1 cellular context compared by ENCODE assay signal in the genomic region with DNA sequence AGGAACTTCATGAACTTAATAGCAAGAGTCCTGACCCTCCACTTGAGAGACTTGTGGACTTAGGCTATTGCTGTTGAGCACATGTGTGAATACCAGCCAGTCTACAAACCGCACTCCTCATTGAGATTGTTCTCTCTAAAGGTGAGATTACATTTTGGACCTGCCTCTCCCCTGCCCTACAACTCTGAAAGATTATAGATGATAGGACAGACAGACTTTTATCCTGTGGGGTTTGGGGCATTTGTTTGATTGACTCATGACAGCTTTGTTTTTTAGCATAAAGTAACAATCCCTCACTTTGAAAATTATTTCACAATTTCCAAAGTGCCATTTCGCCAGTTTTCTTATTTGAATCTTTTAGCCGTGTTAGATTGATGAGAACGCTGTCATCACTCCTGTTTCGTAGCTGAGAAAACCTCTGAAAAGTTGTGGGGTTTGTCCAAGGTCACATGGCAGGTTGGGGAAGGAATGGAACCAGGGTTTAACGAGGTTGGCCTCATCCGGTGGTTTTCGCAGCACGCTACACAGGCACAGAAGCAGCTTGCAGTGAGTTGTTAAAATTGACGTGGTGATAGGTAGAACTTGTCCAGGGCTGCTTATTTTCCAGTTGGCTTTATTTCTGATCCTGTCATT.
TF ChIP-seq lines count a peak whose summit lies in the region.

No MANE protein-coding gene starts in this region.

TF ChIP-seq in K562, 482 proteins besides CTCF, POLR2A, EP300 and RAD21 (continued from another document and continues in another):
- TF ChIP-seq, protein P1, sequence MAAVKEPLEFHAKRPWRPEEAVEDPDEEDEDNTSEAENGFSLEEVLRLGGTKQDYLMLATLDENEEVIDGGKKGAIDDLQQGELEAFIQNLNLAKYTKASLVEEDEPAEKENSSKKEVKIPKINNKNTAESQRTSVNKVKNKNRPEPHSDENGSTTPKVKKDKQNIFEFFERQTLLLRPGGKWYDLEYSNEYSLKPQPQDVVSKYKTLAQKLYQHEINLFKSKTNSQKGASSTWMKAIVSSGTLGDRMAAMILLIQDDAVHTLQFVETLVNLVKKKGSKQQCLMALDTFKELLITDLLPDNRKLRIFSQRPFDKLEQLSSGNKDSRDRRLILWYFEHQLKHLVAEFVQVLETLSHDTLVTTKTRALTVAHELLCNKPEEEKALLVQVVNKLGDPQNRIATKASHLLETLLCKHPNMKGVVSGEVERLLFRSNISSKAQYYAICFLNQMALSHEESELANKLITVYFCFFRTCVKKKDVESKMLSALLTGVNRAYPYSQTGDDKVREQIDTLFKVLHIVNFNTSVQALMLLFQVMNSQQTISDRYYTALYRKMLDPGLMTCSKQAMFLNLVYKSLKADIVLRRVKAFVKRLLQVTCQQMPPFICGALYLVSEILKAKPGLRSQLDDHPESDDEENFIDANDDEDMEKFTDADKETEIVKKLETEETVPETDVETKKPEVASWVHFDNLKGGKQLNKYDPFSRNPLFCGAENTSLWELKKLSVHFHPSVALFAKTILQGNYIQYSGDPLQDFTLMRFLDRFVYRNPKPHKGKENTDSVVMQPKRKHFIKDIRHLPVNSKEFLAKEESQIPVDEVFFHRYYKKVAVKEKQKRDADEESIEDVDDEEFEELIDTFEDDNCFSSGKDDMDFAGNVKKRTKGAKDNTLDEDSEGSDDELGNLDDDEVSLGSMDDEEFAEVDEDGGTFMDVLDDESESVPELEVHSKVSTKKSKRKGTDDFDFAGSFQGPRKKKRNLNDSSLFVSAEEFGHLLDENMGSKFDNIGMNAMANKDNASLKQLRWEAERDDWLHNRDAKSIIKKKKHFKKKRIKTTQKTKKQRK (IDR thresholded peaks at IDR 0.05; ENCODE audit: borderline replicate concordance, low read depth, low read length) = no peak
- TF ChIP-seq CREB1 (IDR thresholded peaks at IDR 0.05) = no peak
- TF ChIP-seq CREB1 (CRISPR knock-in tag; IDR thresholded peaks at IDR 0.05) = no peak
- TF ChIP-seq, protein P2, sequence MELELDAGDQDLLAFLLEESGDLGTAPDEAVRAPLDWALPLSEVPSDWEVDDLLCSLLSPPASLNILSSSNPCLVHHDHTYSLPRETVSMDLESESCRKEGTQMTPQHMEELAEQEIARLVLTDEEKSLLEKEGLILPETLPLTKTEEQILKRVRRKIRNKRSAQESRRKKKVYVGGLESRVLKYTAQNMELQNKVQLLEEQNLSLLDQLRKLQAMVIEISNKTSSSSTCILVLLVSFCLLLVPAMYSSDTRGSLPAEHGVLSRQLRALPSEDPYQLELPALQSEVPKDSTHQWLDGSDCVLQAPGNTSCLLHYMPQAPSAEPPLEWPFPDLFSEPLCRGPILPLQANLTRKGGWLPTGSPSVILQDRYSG (tag; conservative IDR thresholded peaks at IDR 0.05; ENCODE audit: low read depth) = no peak
- no peak for TF ChIP-seq ZNF23 (CRISPR knock-in tag; IDR thresholded peaks at IDR 0.05)
- no peak for TF ChIP-seq NR2C2 (CRISPR knock-in tag; IDR thresholded peaks at IDR 0.05)
- TF ChIP-seq NR2C2 (tag; IDR thresholded peaks at IDR 0.05) = no peak; the same call in 1 of the 2 replicates
- peak; percentile 79 for TF ChIP-seq MEIS2 (IDR thresholded peaks at IDR 0.05; ENCODE audit: partially characterized antibody)
- peak; percentile 54 for TF ChIP-seq GABPA (tag; conservative IDR thresholded peaks at IDR 0.05; ENCODE audit: low read depth)
- TF ChIP-seq, protein P3, sequence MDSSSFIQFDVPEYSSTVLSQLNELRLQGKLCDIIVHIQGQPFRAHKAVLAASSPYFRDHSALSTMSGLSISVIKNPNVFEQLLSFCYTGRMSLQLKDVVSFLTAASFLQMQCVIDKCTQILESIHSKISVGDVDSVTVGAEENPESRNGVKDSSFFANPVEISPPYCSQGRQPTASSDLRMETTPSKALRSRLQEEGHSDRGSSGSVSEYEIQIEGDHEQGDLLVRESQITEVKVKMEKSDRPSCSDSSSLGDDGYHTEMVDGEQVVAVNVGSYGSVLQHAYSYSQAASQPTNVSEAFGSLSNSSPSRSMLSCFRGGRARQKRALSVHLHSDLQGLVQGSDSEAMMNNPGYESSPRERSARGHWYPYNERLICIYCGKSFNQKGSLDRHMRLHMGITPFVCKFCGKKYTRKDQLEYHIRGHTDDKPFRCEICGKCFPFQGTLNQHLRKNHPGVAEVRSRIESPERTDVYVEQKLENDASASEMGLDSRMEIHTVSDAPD (CRISPR knock-in tag; IDR thresholded peaks at IDR 0.05) = no peak
- TF ChIP-seq, protein P4, sequence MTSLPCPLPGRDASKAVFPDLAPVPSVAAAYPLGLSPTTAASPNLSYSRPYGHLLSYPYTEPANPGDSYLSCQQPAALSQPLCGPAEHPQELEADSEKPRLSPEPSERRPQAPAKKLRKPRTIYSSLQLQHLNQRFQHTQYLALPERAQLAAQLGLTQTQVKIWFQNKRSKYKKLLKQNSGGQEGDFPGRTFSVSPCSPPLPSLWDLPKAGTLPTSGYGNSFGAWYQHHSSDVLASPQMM (CRISPR knock-in tag; IDR thresholded peaks at IDR 0.05) = no peak
- no peak for TF ChIP-seq PPARD (CRISPR knock-in tag; IDR thresholded peaks at IDR 0.05)
- TF ChIP-seq, protein P5, sequence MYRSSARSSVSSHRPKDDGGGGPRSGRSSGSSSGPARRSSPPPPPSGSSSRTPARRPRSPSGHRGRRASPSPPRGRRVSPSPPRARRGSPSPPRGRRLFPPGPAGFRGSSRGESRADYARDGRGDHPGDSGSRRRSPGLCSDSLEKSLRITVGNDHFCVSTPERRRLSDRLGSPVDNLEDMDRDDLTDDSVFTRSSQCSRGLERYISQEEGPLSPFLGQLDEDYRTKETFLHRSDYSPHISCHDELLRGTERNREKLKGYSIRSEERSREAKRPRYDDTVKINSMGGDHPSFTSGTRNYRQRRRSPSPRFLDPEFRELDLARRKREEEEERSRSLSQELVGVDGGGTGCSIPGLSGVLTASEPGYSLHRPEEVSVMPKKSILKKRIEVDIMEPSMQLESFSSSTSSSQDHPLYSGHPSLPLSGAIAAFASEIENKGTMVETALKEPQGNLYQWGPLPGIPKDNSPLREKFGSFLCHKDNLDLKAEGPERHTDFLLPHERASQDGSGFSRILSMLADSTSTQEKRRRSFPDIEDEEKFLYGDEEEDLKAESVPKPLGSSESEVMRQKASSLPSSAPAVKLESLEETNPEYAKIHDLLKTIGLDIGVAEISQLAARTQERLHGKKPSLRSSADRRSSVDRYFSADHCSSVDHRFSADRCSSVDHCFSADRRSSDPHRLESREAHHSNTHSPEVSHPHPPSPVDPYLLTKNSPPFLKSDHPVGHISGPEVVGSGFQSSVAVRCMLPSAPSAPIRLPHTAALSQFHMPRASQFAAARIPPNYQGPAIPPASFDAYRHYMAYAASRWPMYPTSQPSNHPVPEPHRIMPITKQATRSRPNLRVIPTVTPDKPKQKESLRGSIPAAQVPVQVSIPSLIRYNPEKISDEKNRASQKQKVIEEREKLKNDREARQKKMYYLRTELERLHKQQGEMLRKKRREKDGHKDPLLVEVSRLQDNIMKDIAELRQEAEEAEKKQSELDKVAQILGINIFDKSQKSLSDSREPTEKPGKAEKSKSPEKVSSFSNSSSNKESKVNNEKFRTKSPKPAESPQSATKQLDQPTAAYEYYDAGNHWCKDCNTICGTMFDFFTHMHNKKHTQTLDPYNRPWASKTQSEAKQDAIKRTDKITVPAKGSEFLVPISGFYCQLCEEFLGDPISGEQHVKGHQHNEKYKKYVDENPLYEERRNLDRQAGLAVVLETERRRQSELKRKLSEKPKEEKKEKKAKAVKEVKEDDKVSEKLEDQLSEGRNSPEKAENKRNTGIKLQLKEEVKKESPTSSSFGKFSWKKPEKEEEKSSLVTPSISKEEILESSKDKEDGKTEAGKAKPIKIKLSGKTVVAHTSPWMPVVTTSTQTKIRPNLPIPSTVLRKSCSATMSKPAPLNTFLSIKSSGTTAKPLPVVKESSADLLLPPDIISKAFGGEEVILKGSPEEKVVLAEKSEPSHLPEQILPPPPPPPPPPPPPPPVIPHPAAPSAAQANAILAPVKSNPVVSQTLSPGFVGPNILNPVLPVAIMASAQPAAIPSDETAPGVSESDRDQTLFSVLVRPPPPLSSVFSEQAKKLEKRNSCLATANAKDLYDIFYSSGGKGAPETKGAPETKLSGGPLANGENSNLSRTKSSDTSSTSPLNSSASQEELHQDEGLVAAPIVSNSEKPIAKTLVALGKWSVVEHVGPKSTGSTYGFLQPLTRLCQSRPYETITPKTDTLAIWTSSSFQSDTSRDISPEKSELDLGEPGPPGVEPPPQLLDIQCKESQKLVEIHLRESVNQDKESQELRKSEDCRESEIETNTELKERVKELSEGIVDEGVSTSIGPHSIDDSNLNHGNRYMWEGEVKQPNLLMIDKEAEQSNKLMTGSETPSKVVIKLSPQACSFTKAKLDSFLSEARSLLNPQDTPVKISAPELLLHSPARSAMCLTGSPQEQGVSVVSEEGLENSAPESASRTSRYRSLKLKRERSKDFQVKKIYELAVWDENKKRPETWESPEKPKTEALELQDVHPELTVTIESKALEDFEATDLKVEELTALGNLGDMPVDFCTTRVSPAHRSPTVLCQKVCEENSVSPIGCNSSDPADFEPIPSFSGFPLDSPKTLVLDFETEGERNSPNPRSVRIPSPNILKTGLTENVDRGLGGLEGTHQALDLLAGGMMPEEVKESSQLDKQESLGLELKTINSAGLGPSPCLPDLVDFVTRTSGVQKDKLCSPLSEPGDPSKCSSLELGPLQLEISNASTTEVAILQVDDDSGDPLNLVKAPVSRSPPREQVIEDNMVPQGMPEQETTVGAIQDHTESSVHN (IDR thresholded peaks at IDR 0.05; ENCODE audit: borderline replicate concordance in 1 of 2, low read depth in 1 of 2) = no peak
- TF ChIP-seq, protein P6, sequence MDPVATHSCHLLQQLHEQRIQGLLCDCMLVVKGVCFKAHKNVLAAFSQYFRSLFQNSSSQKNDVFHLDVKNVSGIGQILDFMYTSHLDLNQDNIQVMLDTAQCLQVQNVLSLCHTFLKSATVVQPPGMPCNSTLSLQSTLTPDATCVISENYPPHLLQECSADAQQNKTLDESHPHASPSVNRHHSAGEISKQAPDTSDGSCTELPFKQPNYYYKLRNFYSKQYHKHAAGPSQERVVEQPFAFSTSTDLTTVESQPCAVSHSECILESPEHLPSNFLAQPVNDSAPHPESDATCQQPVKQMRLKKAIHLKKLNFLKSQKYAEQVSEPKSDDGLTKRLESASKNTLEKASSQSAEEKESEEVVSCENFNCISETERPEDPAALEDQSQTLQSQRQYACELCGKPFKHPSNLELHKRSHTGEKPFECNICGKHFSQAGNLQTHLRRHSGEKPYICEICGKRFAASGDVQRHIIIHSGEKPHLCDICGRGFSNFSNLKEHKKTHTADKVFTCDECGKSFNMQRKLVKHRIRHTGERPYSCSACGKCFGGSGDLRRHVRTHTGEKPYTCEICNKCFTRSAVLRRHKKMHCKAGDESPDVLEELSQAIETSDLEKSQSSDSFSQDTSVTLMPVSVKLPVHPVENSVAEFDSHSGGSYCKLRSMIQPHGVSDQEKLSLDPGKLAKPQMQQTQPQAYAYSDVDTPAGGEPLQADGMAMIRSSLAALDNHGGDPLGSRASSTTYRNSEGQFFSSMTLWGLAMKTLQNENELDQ (CRISPR knock-in tag; IDR thresholded peaks at IDR 0.05; ENCODE audit: borderline replicate concordance) = no peak
- TF ChIP-seq ZNF830 (CRISPR knock-in tag; IDR thresholded peaks at IDR 0.05) = no peak
- TF ChIP-seq POU5F1 (IDR thresholded peaks at IDR 0.05; ENCODE audit: borderline replicate concordance, low read depth, low read length, partially characterized antibody) = no peak
- TF ChIP-seq ZBTB17 (CRISPR knock-in tag; IDR thresholded peaks at IDR 0.05) = no peak
- no peak for TF ChIP-seq PURB (CRISPR knock-in tag; IDR thresholded peaks at IDR 0.05; ENCODE audit: low read depth)
- TF ChIP-seq, protein P7, sequence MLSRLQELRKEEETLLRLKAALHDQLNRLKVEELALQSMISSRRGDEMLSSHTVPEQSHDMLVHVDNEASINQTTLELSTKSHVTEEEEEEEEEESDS (CRISPR knock-in tag; IDR thresholded peaks at IDR 0.05) = no peak
- no peak for TF ChIP-seq SRSF7 (optimal IDR thresholded peaks at IDR 0.05; ENCODE audit: low read depth, low read length)
- TF ChIP-seq CXXC5 (CRISPR knock-in tag; IDR thresholded peaks at IDR 0.05) = peak; percentile 34; the same call in 1 of the 2 replicates
- TF ChIP-seq, protein P8, sequence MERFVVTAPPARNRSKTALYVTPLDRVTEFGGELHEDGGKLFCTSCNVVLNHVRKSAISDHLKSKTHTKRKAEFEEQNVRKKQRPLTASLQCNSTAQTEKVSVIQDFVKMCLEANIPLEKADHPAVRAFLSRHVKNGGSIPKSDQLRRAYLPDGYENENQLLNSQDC (CRISPR knock-in tag; IDR thresholded peaks at IDR 0.05) = no peak
- TF ChIP-seq, protein P9, sequence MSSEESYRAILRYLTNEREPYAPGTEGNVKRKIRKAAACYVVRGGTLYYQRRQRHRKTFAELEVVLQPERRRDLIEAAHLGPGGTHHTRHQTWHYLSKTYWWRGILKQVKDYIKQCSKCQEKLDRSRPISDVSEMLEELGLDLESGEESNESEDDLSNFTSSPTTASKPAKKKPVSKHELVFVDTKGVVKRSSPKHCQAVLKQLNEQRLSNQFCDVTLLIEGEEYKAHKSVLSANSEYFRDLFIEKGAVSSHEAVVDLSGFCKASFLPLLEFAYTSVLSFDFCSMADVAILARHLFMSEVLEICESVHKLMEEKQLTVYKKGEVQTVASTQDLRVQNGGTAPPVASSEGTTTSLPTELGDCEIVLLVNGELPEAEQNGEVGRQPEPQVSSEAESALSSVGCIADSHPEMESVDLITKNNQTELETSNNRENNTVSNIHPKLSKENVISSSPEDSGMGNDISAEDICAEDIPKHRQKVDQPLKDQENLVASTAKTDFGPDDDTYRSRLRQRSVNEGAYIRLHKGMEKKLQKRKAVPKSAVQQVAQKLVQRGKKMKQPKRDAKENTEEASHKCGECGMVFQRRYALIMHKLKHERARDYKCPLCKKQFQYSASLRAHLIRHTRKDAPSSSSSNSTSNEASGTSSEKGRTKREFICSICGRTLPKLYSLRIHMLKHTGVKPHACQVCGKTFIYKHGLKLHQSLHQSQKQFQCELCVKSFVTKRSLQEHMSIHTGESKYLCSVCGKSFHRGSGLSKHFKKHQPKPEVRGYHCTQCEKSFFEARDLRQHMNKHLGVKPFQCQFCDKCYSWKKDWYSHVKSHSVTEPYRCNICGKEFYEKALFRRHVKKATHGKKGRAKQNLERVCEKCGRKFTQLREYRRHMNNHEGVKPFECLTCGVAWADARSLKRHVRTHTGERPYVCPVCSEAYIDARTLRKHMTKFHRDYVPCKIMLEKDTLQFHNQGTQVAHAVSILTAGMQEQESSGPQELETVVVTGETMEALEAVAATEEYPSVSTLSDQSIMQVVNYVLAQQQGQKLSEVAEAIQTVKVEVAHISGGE (CRISPR knock-in tag; IDR thresholded peaks at IDR 0.05) = no peak
- no peak for TF ChIP-seq GABPB1 (CRISPR knock-in tag; IDR thresholded peaks at IDR 0.05)
- TF ChIP-seq, protein P10, sequence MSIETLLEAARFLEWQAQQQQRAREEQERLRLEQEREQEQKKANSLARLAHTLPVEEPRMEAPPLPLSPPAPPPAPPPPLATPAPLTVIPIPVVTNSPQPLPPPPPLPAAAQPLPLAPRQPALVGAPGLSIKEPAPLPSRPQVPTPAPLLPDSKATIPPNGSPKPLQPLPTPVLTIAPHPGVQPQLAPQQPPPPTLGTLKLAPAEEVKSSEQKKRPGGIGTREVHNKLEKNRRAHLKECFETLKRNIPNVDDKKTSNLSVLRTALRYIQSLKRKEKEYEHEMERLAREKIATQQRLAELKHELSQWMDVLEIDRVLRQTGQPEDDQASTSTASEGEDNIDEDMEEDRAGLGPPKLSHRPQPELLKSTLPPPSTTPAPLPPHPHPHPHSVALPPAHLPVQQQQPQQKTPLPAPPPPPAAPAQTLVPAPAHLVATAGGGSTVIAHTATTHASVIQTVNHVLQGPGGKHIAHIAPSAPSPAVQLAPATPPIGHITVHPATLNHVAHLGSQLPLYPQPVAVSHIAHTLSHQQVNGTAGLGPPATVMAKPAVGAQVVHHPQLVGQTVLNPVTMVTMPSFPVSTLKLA (conservative IDR thresholded peaks at IDR 0.05) = 0 out of 4 replicates have a peak, but pooled peaks of 1 of the 2 experiments have one; percentile 8
